In the genomic region with DNA sequence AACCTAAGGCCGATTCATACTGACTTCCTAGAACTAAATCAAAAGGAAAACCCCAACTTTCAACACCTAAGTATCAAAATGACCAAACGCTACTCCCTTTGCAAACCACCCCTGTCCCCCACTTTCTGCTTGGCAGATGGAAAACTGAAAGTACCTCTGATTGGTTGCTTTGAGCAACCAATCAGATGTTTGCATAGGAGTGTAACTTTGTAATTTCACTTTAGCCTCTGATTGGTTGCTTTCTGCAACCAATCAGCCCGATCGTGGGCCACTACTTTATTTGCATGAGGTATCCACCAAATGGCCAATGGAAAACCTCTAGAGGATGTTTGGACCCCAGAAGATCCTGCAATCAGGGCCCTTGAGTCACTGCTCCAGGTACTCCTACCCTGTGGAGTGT, we compare ENCODE assay signal across 9 cellular contexts. TPM values are rescaled to one million over a fixed set of nuclear protein-coding genes. Genes with fewer than 3 reads are reported as not detected.
DNase-seq lines count a peak whose midpoint lies in the region; ATAC-seq lines count a peak whose summit lies in the region.
"Had no signal": no experiment of that assay in that cellular context is flagged by ENCODE, and none has a peak within 500 bp of the region (broad histone marks: within the 10 kb centered on the region; RNA-seq: fewer than 3 reads in every experiment).

No MANE protein-coding gene starts in this region.

- intact Hi-C loops in cardiac septum (cut with DNase I) = no loop called here

- no peaks in the 10 kb centered on the region for H3K36me3 Mint-ChIP-seq in central memory CD8-positive, alpha-beta T cell (ENCODE audit: insufficient read depth)

- peaks cover 6% of the 10 kb centered on the region for H3K4me1 Mint-ChIP-seq in central memory CD8-positive, alpha-beta T cell

- H3K4me3 Mint-ChIP-seq in central memory CD8-positive, alpha-beta T cell = peak overlapping the region; percentile 50

- no peaks in the 10 kb centered on the region for H3K27me3 Mint-ChIP-seq in central memory CD8-positive, alpha-beta T cell

- H3K9me3 Mint-ChIP-seq in central memory CD8-positive, alpha-beta T cell = no peaks in the 10 kb centered on the region

- no peak overlapping the region for H3K27ac Mint-ChIP-seq in central memory CD8-positive, alpha-beta T cell (ENCODE audit: low read depth)

- peak; percentile 91 for DNase-seq in A172 (ENCODE audit: low spot score)
- peak; percentile 41 for DNase-seq in NCI-H460 (ENCODE audit: extremely low read depth, low read depth)
- no peak for DNase-seq in central memory CD8-positive, alpha-beta T cell (ENCODE audit: low spot score in 2 of 2)
- DNase-seq in NCI-H1694 (lab: John Stamatoyannopoulos, UW) = no peak
- no peak for DNase-seq in cardiac septum (ENCODE audit: low spot score)
- DNase-seq in stimulated activated naive CD4-positive, alpha-beta T cell treated with Interleukin-2 at 50 U/mL for 16 hours (lab: John Stamatoyannopoulos, UW) = no peak
- no peak for DNase-seq in cerebellar nuclear complex (lab: John Stamatoyannopoulos, UW)
- DNase-seq: substantia nigra had no signal

- peak; percentile 66 for ATAC-seq in GM18511 (IDR thresholded peaks at IDR 0.05; ENCODE audit: unreplicated experiment)
- ATAC-seq in central memory CD8-positive, alpha-beta T cell (replicated peaks; ENCODE audit: extremely low read depth, poor library complexity, severe bottlenecking) = peak; percentile 52

RNA-seq across cellular contexts. Expression of a gene that starts 12.3 kb away (rescaled TPM):
- 23.2 and 28.9 TPM in 2 replicates for total RNA-seq in A172 (2014; rRNA removed; shearing (Covaris generic))
- total RNA-seq in NCI-H460 (2014; rRNA removed; shearing (Covaris generic)) = 16.0 and 18.3 TPM in 2 replicates
- polyA plus RNA-seq in NCI-H460 (2014; cell fraction: nucleus; rRNA removed) = 14.9 and 16.5 TPM in 2 replicates
- 1.3 TPM for total RNA-seq in cardiac septum

Comparison
In these comparisons a context has a peak if more than half of its experiments do, and no peak if none do; other contexts are left out.
1. DNase-seq: peak in A172 (single experiment) and NCI-H460 (single experiment); none in central memory CD8-positive, alpha-beta T cell (0 of 2), NCI-H1694 (single experiment), cardiac septum (single experiment), stimulated activated naive CD4-positive, alpha-beta T cell treated with Interleukin-2 at 50 U/mL for 16 hours (single experiment) and cerebellar nuclear complex (0 of 2).